Comparison of ENCODE assay signal across 16 cellular contexts in the genomic region with DNA sequence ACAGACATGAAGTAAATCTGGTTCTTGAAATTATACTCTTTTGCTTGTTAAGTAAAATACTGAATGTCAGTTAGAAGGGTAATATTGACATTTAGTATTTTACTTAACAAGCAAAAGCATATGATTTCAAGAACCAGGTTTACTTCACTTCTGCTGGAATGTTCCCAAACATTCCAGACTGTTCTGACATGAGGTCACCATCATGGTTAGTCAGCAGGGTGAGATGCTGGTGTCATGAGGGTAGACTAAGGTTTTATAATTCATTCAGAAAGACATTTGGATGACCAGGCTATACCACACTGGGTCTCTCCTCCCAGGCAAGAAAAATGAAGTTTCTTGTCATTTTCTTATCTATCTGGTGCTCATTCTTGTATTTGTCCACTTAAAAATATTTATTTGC.
DNase-seq lines count a peak whose midpoint lies in the region; ATAC-seq and TF ChIP-seq lines count a peak whose summit lies in the region.
"Had no signal": no experiment of that assay in that cellular context is flagged by ENCODE, and none has a peak within 500 bp of the region (broad histone marks: within the 10 kb centered on the region; RNA-seq: fewer than 3 reads in every experiment).

No MANE protein-coding gene starts in this region.

- H3K36me3 ChIP-seq in transverse colon: no peaks in the 10 kb centered on the region
- H3K36me3 ChIP-seq: gastrocnemius medialis, ovary had no signal

- in situ Hi-C loops in astrocyte of the cerebellum (cut with HindIII; ENCODE audit: low sequenced_read_pairs): loop anchor here (5.0 kb wide), 1 partner anchor 45 kb away; no protein-coding TSS in a partner anchor
- in situ Hi-C loops in transverse colon (cut with MboI; ENCODE audit: low pct_ligation_motif_present in 1 of 4, low pct_unique_long_range_greater_than_20kb in 1 of 4, low sequenced_read_pairs in 3 of 4): no loop called here

- intact Hi-C loops in transverse colon (cut with DNase I; ENCODE audit: low total_unique reads): no loop called here
- intact Hi-C loops in head of caudate nucleus (cut with DNase I): no loop called here

- ATAC-seq in foreskin keratinocyte: peak; percentile 55
- no peak for ATAC-seq in stimulated activated naive CD8-positive, alpha-beta T cell treated with anti-CD3 and anti-CD28 coated beads, Interleukin-15, amount 100 ng/mL, for 72 hours
- ATAC-seq: effector memory CD8-positive, alpha-beta T cell; gastrocnemius medialis had no signal

- no peaks in the 10 kb centered on the region for H3K27me3 Mint-ChIP-seq in stimulated activated naive CD8-positive, alpha-beta T cell treated with anti-CD3 and anti-CD28 coated beads, Interleukin-15, amount 100 ng/mL, for 72 hours
- H3K27me3 Mint-ChIP-seq: activated B cell treated with CpG ODN at 0.5 μM for 24 hours; activated naive CD8-positive, alpha-beta T cell treated with anti-CD3 and anti-CD28 coated beads, Interleukin-2, amount 10 ng/mL, durations not matched to agents 7 days and 5 days; effector memory CD8-positive, alpha-beta T cell had no signal

- H3K9me3 Mint-ChIP-seq in stimulated activated naive CD8-positive, alpha-beta T cell treated with anti-CD3 and anti-CD28 coated beads, Interleukin-15, amount 100 ng/mL, for 72 hours: no peaks in the 10 kb centered on the region
- H3K9me3 Mint-ChIP-seq: activated B cell treated with CpG ODN at 0.5 μM for 24 hours; activated naive CD8-positive, alpha-beta T cell treated with anti-CD3 and anti-CD28 coated beads, Interleukin-2, amount 10 ng/mL, durations not matched to agents 7 days and 5 days had no signal

- H3K9me3 ChIP-seq in transverse colon: no peaks in the 10 kb centered on the region
- H3K9me3 ChIP-seq: gastrocnemius medialis, ovary had no signal

- H3K27me3 ChIP-seq in foreskin keratinocyte: no peaks in the 10 kb centered on the region
- no peaks in the 10 kb centered on the region for H3K27me3 ChIP-seq in transverse colon
- H3K27me3 ChIP-seq: gastrocnemius medialis, ovary had no signal

- DNase-seq in H4 (ENCODE audit: low spot score): peak; percentile 5
- peak; percentile 29 for DNase-seq in astrocyte of the cerebellum (ENCODE audit: low read depth)
- peak; percentile 41 to 66 for DNase-seq in foreskin keratinocyte
- DNase-seq in stromal cell of bone marrow (ENCODE audit: low read depth): peak; percentile 3
- DNase-seq in transverse colon: no peak
- DNase-seq in head of caudate nucleus: no peak
- DNase-seq in stimulated activated naive CD8-positive, alpha-beta T cell treated with anti-CD3 and anti-CD28 coated beads, Interleukin-15, amount 100 ng/mL, for 72 hours: no peak
- DNase-seq: activated B cell treated with CpG ODN at 0.5 μM for 24 hours; activated naive CD8-positive, alpha-beta T cell treated with anti-CD3 and anti-CD28 coated beads, Interleukin-2, amount 10 ng/mL, durations not matched to agents 7 days and 5 days; DMS53; effector memory CD8-positive, alpha-beta T cell; gastrocnemius medialis; NCI-H2029; NCI-H524 treated with DMSO at 0.1 percent for 48 hours; ovary had no signal

- H3K4me3 Mint-ChIP-seq in stimulated activated naive CD8-positive, alpha-beta T cell treated with anti-CD3 and anti-CD28 coated beads, Interleukin-15, amount 100 ng/mL, for 72 hours: no peak overlapping the region
- H3K4me3 Mint-ChIP-seq: activated B cell treated with CpG ODN at 0.5 μM for 24 hours; activated naive CD8-positive, alpha-beta T cell treated with anti-CD3 and anti-CD28 coated beads, Interleukin-2, amount 10 ng/mL, durations not matched to agents 7 days and 5 days; effector memory CD8-positive, alpha-beta T cell had no signal

- no peak for TF ChIP-seq POLR2A in transverse colon (IDR thresholded peaks at IDR 0.05)

- no peak overlapping the region for H3K27ac Mint-ChIP-seq in stimulated activated naive CD8-positive, alpha-beta T cell treated with anti-CD3 and anti-CD28 coated beads, Interleukin-15, amount 100 ng/mL, for 72 hours
- H3K27ac Mint-ChIP-seq: activated B cell treated with CpG ODN at 0.5 μM for 24 hours; activated naive CD8-positive, alpha-beta T cell treated with anti-CD3 and anti-CD28 coated beads, Interleukin-2, amount 10 ng/mL, durations not matched to agents 7 days and 5 days; effector memory CD8-positive, alpha-beta T cell had no signal

- no peak overlapping the region for H3K4me3 ChIP-seq in astrocyte of the cerebellum (ENCODE audit: low read depth, low read length)
- no peak overlapping the region for H3K4me3 ChIP-seq in transverse colon
- H3K4me3 ChIP-seq: gastrocnemius medialis, ovary had no signal

- H3K27ac ChIP-seq in foreskin keratinocyte (no peak overlapping the region), transverse colon (no peak overlapping the region)
- H3K27ac ChIP-seq: C4-2B, gastrocnemius medialis, ovary had no signal

- H3K4me1 Mint-ChIP-seq in stimulated activated naive CD8-positive, alpha-beta T cell treated with anti-CD3 and anti-CD28 coated beads, Interleukin-15, amount 100 ng/mL, for 72 hours: no peaks in the 10 kb centered on the region
- H3K4me1 Mint-ChIP-seq: activated B cell treated with CpG ODN at 0.5 μM for 24 hours; activated naive CD8-positive, alpha-beta T cell treated with anti-CD3 and anti-CD28 coated beads, Interleukin-2, amount 10 ng/mL, durations not matched to agents 7 days and 5 days had no signal

- TF ChIP-seq CTCF in astrocyte of the cerebellum (IDR thresholded peaks at IDR 0.05; ENCODE audit: low read depth, low read length, missing control alignments) (no peak), foreskin keratinocyte (conservative IDR thresholded peaks at IDR 0.05) (no peak), transverse colon (IDR thresholded peaks at IDR 0.05) (no peak)

- TF ChIP-seq EP300 in transverse colon (IDR thresholded peaks at IDR 0.05; ENCODE audit: low read depth): no peak

- no peaks in the 10 kb centered on the region for H3K4me1 ChIP-seq in foreskin keratinocyte
- H3K4me1 ChIP-seq in transverse colon: no peaks in the 10 kb centered on the region
- H3K4me1 ChIP-seq: gastrocnemius medialis had no signal

Comparison
In these comparisons a context has a peak if more than half of its experiments do, and no peak if none do; other contexts are left out.
1. DNase-seq: peak in H4 (single experiment), astrocyte of the cerebellum (single experiment), foreskin keratinocyte (2 of 2) and stromal cell of bone marrow (single experiment); none in transverse colon (single experiment), head of caudate nucleus (0 of 42) and stimulated activated naive CD8-positive, alpha-beta T cell treated with anti-CD3 and anti-CD28 coated beads, Interleukin-15, amount 100 ng/mL, for 72 hours (0 of 2).